8 cellular contexts compared by ENCODE assay signal in genomic region chr17:29293890-29294579, GRCh38. TPM values are rescaled to one million over a fixed set of nuclear protein-coding genes. Genes with fewer than 3 reads are reported as not detected.
DNase-seq lines count a peak whose midpoint lies in the region; ATAC-seq and TF ChIP-seq lines count a peak whose summit lies in the region.

Gene NUFIP2 (minus strand): TSS chr17:29294148. CDS start chr17:29294059, 89 bp downstream.

- no peaks in the 10 kb centered on the region for H3K9me3 Mint-ChIP-seq in activated naive CD8-positive, alpha-beta T cell treated with anti-CD3 and anti-CD28 coated beads, Interleukin-2, amount 50 U/mL, for 24 hours

- intact Hi-C loops in Right ventricle myocardium inferior (cut with DNase I) (loop anchor here (1.0 to 10.0 kb wide), 3 partner anchors 75 to 271 kb away; partner anchors contain the start of genes ABHD15 and TP53I13), ovary (cut with DNase I) (loop anchor here in 3 of 4 donors (5.0 to 10.0 kb wide), 3 partner anchors 42 to 149 kb away; no protein-coding TSS in a partner anchor), thyroid gland (cut with DNase I) (loop anchor here (5.0 kb wide), 1 partner anchor 147 kb away; no protein-coding TSS in a partner anchor)

- H3K4me3 Mint-ChIP-seq in activated naive CD8-positive, alpha-beta T cell treated with anti-CD3 and anti-CD28 coated beads, Interleukin-2, amount 50 U/mL, for 24 hours: peak within 1 kb of the TSS; percentile 100

- H3K27me3 ChIP-seq in ovary: no peaks in the 10 kb centered on the region
- no peaks in the 10 kb centered on the region for H3K27me3 ChIP-seq in thyroid gland

- peak; percentile 1 for TF ChIP-seq CTCF in GM12865 (IDR thresholded peaks at IDR 0.05; ENCODE audit: insufficient read depth, low read depth, low read length, missing control alignments)
- TF ChIP-seq CTCF in ovary (IDR thresholded peaks at IDR 0.05): peak in 1 of 3 donors; percentile 26
- TF ChIP-seq CTCF in thyroid gland (IDR thresholded peaks at IDR 0.05): peak in 1 of 6 experiments; percentile 10

- H3K27ac ChIP-seq in ovary (peak within 1 kb of the TSS; percentile 98), thyroid gland (peak within 1 kb of the TSS; percentile 96 to 100 (median 98))

- peak within 1 kb of the TSS; percentile 95 for H3K4me3 ChIP-seq in GM12865 (ENCODE audit: low read depth, low read length)
- peak within 1 kb of the TSS; percentile 53 for H3K4me3 ChIP-seq in ovary
- H3K4me3 ChIP-seq in thyroid gland (replicated peaks in 1 of 3): peak within 1 kb of the TSS; percentile 87 to 99 (median 88)

- peaks cover 41% of the 10 kb centered on the region for H3K4me1 Mint-ChIP-seq in activated naive CD8-positive, alpha-beta T cell treated with anti-CD3 and anti-CD28 coated beads, Interleukin-2, amount 50 U/mL, for 24 hours

- peak; percentile 99 for DNase-seq in GM12865 (ENCODE audit: low read depth)
- peak; percentile 97 for DNase-seq in NCI-H1417 treated with DMSO at 0.1 percent for 48 hours (lab: John Stamatoyannopoulos, UW)
- peak; percentile 98 for DNase-seq in SW480 (ENCODE audit: low spot score)
- DNase-seq in activated naive CD8-positive, alpha-beta T cell treated with anti-CD3 and anti-CD28 coated beads, Interleukin-2, amount 50 U/mL, for 24 hours: peak; percentile 99
- peak; percentile 100 for DNase-seq in Right ventricle myocardium inferior (ENCODE audit: missing footprints)
- peak; percentile 99 to 100 (median 99) for DNase-seq in ovary
- DNase-seq in thyroid gland: peak; percentile 100

- H3K36me3 ChIP-seq in ovary (no peaks in the 10 kb centered on the region), thyroid gland (peaks cover 0 to 5% of the 10 kb centered on the region in 2 donors)

- H3K27me3 Mint-ChIP-seq in activated naive CD8-positive, alpha-beta T cell treated with anti-CD3 and anti-CD28 coated beads, Interleukin-2, amount 50 U/mL, for 24 hours: peaks cover 6% of the 10 kb centered on the region

- no peak for TF ChIP-seq EP300 in ovary (IDR thresholded peaks at IDR 0.05)

- peak; percentile 83 for ATAC-seq in HG02763 (IDR thresholded peaks at IDR 0.05; ENCODE audit: unreplicated experiment)
- peak; percentile 95 for ATAC-seq in activated naive CD8-positive, alpha-beta T cell treated with anti-CD3 and anti-CD28 coated beads, Interleukin-2, amount 50 U/mL, for 24 hours
- ATAC-seq in Right ventricle myocardium inferior: peak; percentile 97

- WGBS in ovary, 3 donors: 0 to 1% (median 0%) methylated on average over 31 of the region's 31 CpGs
- WGBS in thyroid gland, 2 donors: 0% methylated on average over 25 to 30 of the region's 31 CpGs

- H3K4me1 ChIP-seq in ovary (ENCODE audit: insufficient read depth) (peaks cover 2% of the 10 kb centered on the region), thyroid gland (peaks cover 23 to 29% of the 10 kb centered on the region in 2 donors)

- H3K27ac Mint-ChIP-seq in activated naive CD8-positive, alpha-beta T cell treated with anti-CD3 and anti-CD28 coated beads, Interleukin-2, amount 50 U/mL, for 24 hours: peak within 1 kb of the TSS; percentile 99

- peaks cover 33% of the 10 kb centered on the region for H3K36me3 Mint-ChIP-seq in activated naive CD8-positive, alpha-beta T cell treated with anti-CD3 and anti-CD28 coated beads, Interleukin-2, amount 50 U/mL, for 24 hours (ENCODE audit: low read depth)

- peak; percentile 99 for TF ChIP-seq POLR2A in ovary (IDR thresholded peaks at IDR 0.05)
- peak; percentile 99 to 100 for TF ChIP-seq POLR2A in thyroid gland (IDR thresholded peaks at IDR 0.05)

- H3K9me3 ChIP-seq in ovary: no peaks in the 10 kb centered on the region
- no peaks in the 10 kb centered on the region for H3K9me3 ChIP-seq in thyroid gland

RNA-seq across cellular contexts. Expression of gene NUFIP2, which starts in this region (rescaled TPM):
- total RNA-seq in Right ventricle myocardium inferior (42.3 TPM), ovary (10 to 100 TPM; 25.0 to 52.4 (median 37.9) TPM), thyroid gland (10 to 100 TPM; 29.9 to 52.3 (median 41.1) TPM)
- polyA plus RNA-seq in ovary: 10 to 100 TPM in 1 of 2 donors, 1 to 10 TPM in 1; 8.1 to 18.9 TPM

Comparison
In these comparisons a context has a peak if more than half of its experiments do, and no peak if none do; other contexts are left out.
1. Peak in every context shown above with its lines: DNase-seq, ATAC-seq, H3K4me3 ChIP-seq and H3K27ac ChIP-seq.